Comparison of ENCODE assay signal across 1 cellular context in genomic region chr3:183046883-183047282, GRCh38.
TF ChIP-seq lines count a peak whose summit lies in the region.

No MANE protein-coding gene starts in this region.

TF ChIP-seq in WTC11, 78 proteins besides CTCF, POLR2A, EP300 and RAD21 (continued from another document):
- no peak for TF ChIP-seq HMGXB4 (CRISPR knock-in tag; IDR thresholded peaks at IDR 0.05)
- no peak for TF ChIP-seq AFF4 (CRISPR knock-in tag; IDR thresholded peaks at IDR 0.05; ENCODE audit: borderline replicate concordance)
- TF ChIP-seq TP53 (CRISPR knock-in tag; IDR thresholded peaks at IDR 0.05): no peak
- no peak for TF ChIP-seq IRF2 (CRISPR knock-in tag; IDR thresholded peaks at IDR 0.05; ENCODE audit: borderline replicate concordance, low read depth)
- no peak for TF ChIP-seq ZNF121 (CRISPR knock-in tag; IDR thresholded peaks at IDR 0.05)
- no peak for TF ChIP-seq SOX15 (CRISPR knock-in tag; IDR thresholded peaks at IDR 0.05)
- no peak for TF ChIP-seq ZNF671 (CRISPR knock-in tag; IDR thresholded peaks at IDR 0.05)
- TF ChIP-seq ZNF281 (CRISPR knock-in tag; IDR thresholded peaks at IDR 0.05): no peak
- TF ChIP-seq ZNF512 (CRISPR knock-in tag; IDR thresholded peaks at IDR 0.05; ENCODE audit: borderline replicate concordance): no peak
- TF ChIP-seq ATF2 (CRISPR knock-in tag; IDR thresholded peaks at IDR 0.05; ENCODE audit: borderline replicate concordance, low read depth): no peak
- no peak for TF ChIP-seq EMX1 (CRISPR knock-in tag; IDR thresholded peaks at IDR 0.05)
- no peak for TF ChIP-seq ETV6 (CRISPR knock-in tag; IDR thresholded peaks at IDR 0.05)
- no peak for TF ChIP-seq RELA (CRISPR knock-in tag; IDR thresholded peaks at IDR 0.05; ENCODE audit: borderline replicate concordance)
- TF ChIP-seq JUN (CRISPR knock-in tag; IDR thresholded peaks at IDR 0.05): no peak
